In the genomic region with DNA sequence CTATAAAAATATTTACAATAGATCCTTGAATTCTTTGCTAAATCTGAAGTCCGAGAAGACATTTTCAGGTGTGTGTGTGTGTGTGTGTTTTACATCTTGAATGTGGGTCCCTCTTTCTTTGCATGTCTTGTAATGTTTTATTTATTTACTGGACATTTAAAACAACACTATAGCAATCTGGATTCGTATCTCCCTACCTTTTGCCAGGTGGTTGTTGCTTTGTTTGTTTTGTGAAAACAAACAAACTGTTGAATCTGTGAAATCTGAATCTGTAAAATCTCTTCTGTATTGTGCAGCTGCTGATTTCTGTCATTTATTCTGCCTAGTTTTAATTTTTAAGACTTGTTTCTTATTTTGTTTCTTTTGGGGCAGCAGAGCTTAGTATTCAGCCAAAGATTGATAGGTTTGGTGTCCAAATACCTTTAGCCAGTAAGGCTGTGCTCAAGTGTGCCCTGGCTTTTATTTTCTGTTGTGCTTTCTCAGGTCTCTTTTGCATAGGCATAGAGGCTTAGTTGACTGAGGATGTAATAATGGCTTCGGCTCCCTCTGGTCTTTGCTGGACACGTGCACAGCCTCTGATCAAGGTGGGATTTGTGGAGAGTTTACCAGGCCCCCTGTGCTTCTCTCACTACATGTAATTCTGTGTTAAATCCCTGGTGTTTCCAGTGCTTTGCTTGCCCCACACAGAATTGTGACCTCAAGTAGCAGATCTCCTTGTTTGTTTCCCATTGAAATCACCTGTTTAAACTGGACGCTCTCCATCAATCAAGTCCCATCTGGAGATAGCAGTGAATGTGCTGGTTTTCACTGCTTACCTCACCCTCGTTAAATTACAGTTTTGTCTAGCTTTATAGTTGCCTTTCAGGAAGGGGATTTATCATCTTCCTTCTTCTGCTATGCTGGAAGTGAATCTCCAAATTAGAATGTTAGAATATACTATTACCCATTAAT, we compare ENCODE assay signal across 9 cellular contexts.
A peak's percentile ranks its signal among the peaks of the same experiment; 100 is the strongest.
DNase-seq lines count a peak whose midpoint lies in the region; ATAC-seq and TF ChIP-seq lines count a peak whose summit lies in the region.
"Had no signal": no experiment of that assay in that cellular context is flagged by ENCODE, and none has a peak within 500 bp of the region (broad histone marks: within the 10 kb centered on the region; RNA-seq: fewer than 3 reads in every experiment).

No MANE protein-coding gene starts in this region.

- H3K9me3 ChIP-seq in CD4-positive, alpha-beta T cell (ENCODE audit: control insufficient read depth, low read length), result no peaks in the 10 kb centered on the region
- H3K9me3 ChIP-seq: SJSA1 had no signal

- no peaks in the 10 kb centered on the region for H3K27me3 Mint-ChIP-seq in CD4-positive, alpha-beta T cell

- intact Hi-C loops in CD4-positive, alpha-beta T cell (cut with DNase I, micrococcal nuclease), result no loop called here

- no peaks in the 10 kb centered on the region for H3K27me3 ChIP-seq in CD4-positive, alpha-beta T cell (ENCODE audit: control insufficient read depth, insufficient read depth, low read length)
- H3K27me3 ChIP-seq: SJSA1 had no signal

- POLR2A ChIA-PET in CD4-positive, alpha-beta T cell (lab: Charles Lee), result no interaction called here

- no peak for TF ChIP-seq CTCF in CD4-positive, alpha-beta T cell (IDR thresholded peaks at IDR 0.05)

- ATAC-seq in CD4-positive, alpha-beta T cell (ENCODE audit: poor library complexity), result no peak
- no peak for ATAC-seq in GM18868 (IDR thresholded peaks at IDR 0.05; ENCODE audit: unreplicated experiment)
- ATAC-seq in GM18517 (IDR thresholded peaks at IDR 0.05; ENCODE audit: unreplicated experiment), result no peak
- no peak for ATAC-seq in HG02885 (IDR thresholded peaks at IDR 0.05; ENCODE audit: poor library complexity, unreplicated experiment)

- no peak for DNase-seq in CD4-positive, alpha-beta T cell
- DNase-seq in NCI-H1092 (lab: John Stamatoyannopoulos, UW) (peak; percentile 53), SHP77 (lab: John Stamatoyannopoulos, UW) (peak; percentile 90), lung microvascular endothelial cell (ENCODE audit: low read depth in 2 of 2) (peak; percentile 10 to 41)
- no peak for DNase-seq in effector CD4-positive, alpha-beta T cell

- H3K9me3 Mint-ChIP-seq in CD4-positive, alpha-beta T cell, result no peaks in the 10 kb centered on the region

- H3K4me1 Mint-ChIP-seq in CD4-positive, alpha-beta T cell (ENCODE audit: low read depth), result peaks cover 56% of the 10 kb centered on the region

- no peak overlapping the region for H3K27ac ChIP-seq in CD4-positive, alpha-beta T cell (ENCODE audit: low read depth, low read length)
- H3K27ac ChIP-seq: SJSA1 had no signal

- peaks cover 71% of the 10 kb centered on the region for H3K36me3 Mint-ChIP-seq in CD4-positive, alpha-beta T cell (ENCODE audit: low read depth)

- CTCF ChIA-PET in CD4-positive, alpha-beta T cell (lab: Charles Lee), result no interaction called here

- H3K27ac Mint-ChIP-seq in CD4-positive, alpha-beta T cell, result peak overlapping the region; percentile 1

- no peak overlapping the region for H3K4me3 Mint-ChIP-seq in CD4-positive, alpha-beta T cell

Comparison
In these comparisons a context has a peak if more than half of its experiments do, and no peak if none do; other contexts are left out.
1. DNase-seq: peak in NCI-H1092 (single experiment), SHP77 (2 of 2) and lung microvascular endothelial cell (2 of 2); none in CD4-positive, alpha-beta T cell (0 of 10) and effector CD4-positive, alpha-beta T cell (single experiment).